In genomic region chr2:20667531-20668401, GRCh38 we compare ENCODE assay signal across 9 cellular contexts. TPM values are rescaled to one million over a fixed set of nuclear protein-coding genes. Genes with fewer than 3 reads are reported as not detected.
DNase-seq lines count a peak whose midpoint lies in the region; ATAC-seq and TF ChIP-seq lines count a peak whose summit lies in the region.
"Had no signal": no experiment of that assay in that cellular context is flagged by ENCODE, and none has a peak within 500 bp of the region (broad histone marks: within the 10 kb centered on the region; RNA-seq: fewer than 3 reads in every experiment).

No MANE protein-coding gene starts in this region.

- H3K14ac ChIP-seq in neuronal stem cell (ENCODE audit: low read length) = no peak overlapping the region

- peak overlapping the region; percentile 70 for H3K4me2 ChIP-seq in neuronal stem cell (ENCODE audit: insufficient read depth, low read length, poor library complexity, severe bottlenecking)

- no CpG with 5 or more reads among the region's 39 CpGs for WGBS in neuronal stem cell (ENCODE audit: extremely low coverage in 2 of 2, insufficient read length in 2 of 2, insufficient replicate concordance in 1 of 2), 2 donors

- H3K18ac ChIP-seq in neuronal stem cell (ENCODE audit: low read length) = peak overlapping the region; percentile 81

- peaks cover 58% of the 10 kb centered on the region for H3K27me3 Mint-ChIP-seq in CD8-positive, alpha-beta T cell (ENCODE audit: low read depth)

- H3K9ac ChIP-seq in neuronal stem cell (ENCODE audit: low read depth, low read length, poor library complexity) = peak overlapping the region; percentile 83

- H2BK15ac ChIP-seq in neuronal stem cell (ENCODE audit: low read length) = peak overlapping the region; percentile 39

- H3K4me3 Mint-ChIP-seq in CD8-positive, alpha-beta T cell = peak overlapping the region; percentile 74

- no peak overlapping the region for H3K4ac ChIP-seq in neuronal stem cell (ENCODE audit: low read length)

- peak overlapping the region; percentile 62 for H3K23ac ChIP-seq in neuronal stem cell (ENCODE audit: low read depth, low read length, poor library complexity)

- no peak overlapping the region for H2BK120ac ChIP-seq in neuronal stem cell (ENCODE audit: low read depth, low read length)

- no peak overlapping the region for H2BK5ac ChIP-seq in neuronal stem cell (ENCODE audit: low read length)

- H3K9me3 ChIP-seq in CD8-positive, alpha-beta T cell (ENCODE audit: low read length) = no peaks in the 10 kb centered on the region
- peaks cover 0 to 10% of the 10 kb centered on the region in 2 donors for H3K9me3 ChIP-seq in neuronal stem cell (replicated peaks in 1 of 2; ENCODE audit: control insufficient read depth in 2 of 2, insufficient read depth in 1 of 2, low read depth in 1 of 2, low read length in 2 of 2)

- no peak for TF ChIP-seq CTCF in CD8-positive, alpha-beta T cell (IDR thresholded peaks at IDR 0.05)
- no peak for TF ChIP-seq CTCF in epithelial cell of proximal tubule (conservative IDR thresholded peaks at IDR 0.05; ENCODE audit: low read depth, low read length)

- H4K91ac ChIP-seq in neuronal stem cell (ENCODE audit: low read depth, low read length, poor library complexity) = no peak overlapping the region

- no peak overlapping the region for H3K27ac Mint-ChIP-seq in CD8-positive, alpha-beta T cell

- H3K27me3 ChIP-seq in CD8-positive, alpha-beta T cell (ENCODE audit: insufficient read depth, low read length) = peaks cover 60% of the 10 kb centered on the region
- H3K27me3 ChIP-seq in neuronal stem cell (ENCODE audit: control insufficient read depth in 3 of 3, insufficient read depth in 3 of 3, low read depth in 1 of 3, low read length in 3 of 3) = peaks cover 59 to 97% (median 65%) of the 10 kb centered on the region in 3 experiments

- ATAC-seq in CD8-positive, alpha-beta T cell = no peak
- ATAC-seq in HG03354 (IDR thresholded peaks at IDR 0.05; ENCODE audit: poor library complexity, severe bottlenecking, unreplicated experiment) = peak; percentile 20
- no peak for ATAC-seq in HG02973 (IDR thresholded peaks at IDR 0.05; ENCODE audit: unreplicated experiment)

- peak overlapping the region; percentile 22 for H2AK5ac ChIP-seq in neuronal stem cell (ENCODE audit: low read depth, low read length)

- no peak overlapping the region for H3K27ac ChIP-seq in CD8-positive, alpha-beta T cell (ENCODE audit: low read depth, low read length)
- no peak overlapping the region for H3K27ac ChIP-seq in neuronal stem cell (replicated peaks; ENCODE audit: low read length)

- H3K36me3 Mint-ChIP-seq in CD8-positive, alpha-beta T cell = no peaks in the 10 kb centered on the region

- no peaks in the 10 kb centered on the region for H3K79me1 ChIP-seq in neuronal stem cell (ENCODE audit: low read depth, low read length)

- DNase-seq in CD8-positive, alpha-beta T cell = no peak
- no peak for DNase-seq in epithelial cell of proximal tubule (ENCODE audit: low read depth)
- no peak for DNase-seq in neuronal stem cell (ENCODE audit: low spot score)
- DNase-seq in NCI-H1092 treated with DMSO at 0.1 percent for 48 hours (lab: John Stamatoyannopoulos, UW) = no peak
- no peak for DNase-seq in COR-L47 (lab: John Stamatoyannopoulos, UW)
- no peak for DNase-seq in germinal center (ENCODE audit: low spot score)

- CTCF ChIA-PET in CD8-positive, alpha-beta T cell (lab: Charles Lee) = interaction anchor here (0.6 to 2.6 kb wide), 3 partner anchors 16 to 228 kb away, joined by 4 to 9 read pairs (median 5); partner anchors contain the start of gene HS1BP3

- H3K4me1 Mint-ChIP-seq in CD8-positive, alpha-beta T cell (ENCODE audit: low read depth) = peaks cover 16% of the 10 kb centered on the region

- POLR2A ChIA-PET in CD8-positive, alpha-beta T cell (lab: Charles Lee) = no interaction called here

- no peak overlapping the region for H2BK12ac ChIP-seq in neuronal stem cell (ENCODE audit: low read length)

- no peaks in the 10 kb centered on the region for H3K36me3 ChIP-seq in CD8-positive, alpha-beta T cell (ENCODE audit: insufficient read depth, low read length)
- H3K36me3 ChIP-seq in neuronal stem cell (replicated peaks in 1 of 2; ENCODE audit: control insufficient read depth in 2 of 2, insufficient read depth in 2 of 2, low read length in 2 of 2) = no peaks in the 10 kb centered on the region

- intact Hi-C loops in CD8-positive, alpha-beta T cell (cut with DNase I, micrococcal nuclease) = no loop called here

- no peak overlapping the region for H4K8ac ChIP-seq in neuronal stem cell (ENCODE audit: low read depth, low read length)

- peaks cover 17% of the 10 kb centered on the region for H3K4me1 ChIP-seq in CD8-positive, alpha-beta T cell (ENCODE audit: insufficient read depth, low read length)
- peaks cover 11 to 15% of the 10 kb centered on the region in 2 donors for H3K4me1 ChIP-seq in neuronal stem cell (ENCODE audit: control insufficient read depth in 2 of 2, insufficient read depth in 1 of 2, low read depth in 1 of 2, low read length in 2 of 2)

- H3K9me3 Mint-ChIP-seq in CD8-positive, alpha-beta T cell = no peaks in the 10 kb centered on the region

- peak overlapping the region; percentile 33 for H3K4me3 ChIP-seq in CD8-positive, alpha-beta T cell (ENCODE audit: low read depth, low read length)
- H3K4me3 ChIP-seq in epithelial cell of proximal tubule (ENCODE audit: low read depth, low read length) (peak overlapping the region; percentile 41), neuronal stem cell (ENCODE audit: low read length in 2 of 2) (peak overlapping the region; percentile 63 to 76)

- H2AFZ ChIP-seq in neuronal stem cell (ENCODE audit: low read length) = peak overlapping the region; percentile 93

RNA-seq across cellular contexts. Expression of gene GDF7, which starts 0.8 kb away (rescaled TPM):
- under 1 TPM in 1 of 2 experiments, not detected in 1; 0.06 TPM for total RNA-seq in CD8-positive, alpha-beta T cell
- total RNA-seq in epithelial cell of proximal tubule = not detected in 2 replicates
- 0.04 TPM for polyA plus RNA-seq in neuronal stem cell (2013, experiment 1 of 2)
- 0.06 TPM for polyA plus RNA-seq in neuronal stem cell (2013, experiment 2 of 2)
- total RNA-seq: T-helper 1 cell treated with Interleukin-12 subunit alpha and Interleukin-12 subunit beta and Interleukin-4 antibody, amounts not matched to agents 30 ng/mL and 1 ng/mL, for 36 hours had no signal

RNA-seq across cellular contexts. Expression of gene HS1BP3, which starts 16.9 kb away (rescaled TPM):
- 1 to 10 TPM; 3.3 to 6.9 TPM for total RNA-seq in CD8-positive, alpha-beta T cell
- 11.6 and 14.4 TPM in 2 replicates for total RNA-seq in epithelial cell of proximal tubule
- 13.1 TPM for polyA plus RNA-seq in neuronal stem cell (2013, experiment 1 of 2)
- polyA plus RNA-seq in neuronal stem cell (2013, experiment 2 of 2) = 12.9 TPM
